Comparison of ENCODE assay signal across 25 cellular contexts in the genomic region with DNA sequence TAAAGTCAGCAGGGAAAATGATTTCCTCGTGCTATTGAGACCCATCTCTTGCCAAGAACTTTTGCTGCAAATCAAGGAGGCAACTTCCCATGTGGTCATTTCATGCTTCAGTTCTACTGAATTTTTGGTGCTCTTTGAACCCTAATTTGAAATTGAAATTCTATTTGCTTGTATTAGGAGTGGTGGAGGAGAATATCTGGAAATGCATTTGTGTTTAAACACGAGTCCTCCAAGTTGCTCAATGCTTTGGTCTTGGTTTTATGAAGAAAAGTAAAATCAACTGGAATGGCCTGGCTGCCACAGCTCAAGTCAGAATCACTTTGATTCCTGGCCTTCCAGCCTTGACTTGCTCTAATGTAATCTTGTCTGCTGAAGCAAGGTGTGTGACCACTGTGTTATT.
"Had no signal": no experiment of that assay in that cellular context is flagged by ENCODE, and none has a peak within 500 bp of the region (broad histone marks: within the 10 kb centered on the region; RNA-seq: fewer than 3 reads in every experiment).

No MANE protein-coding gene starts in this region.

- DNase-seq: cortex of kidney; effector memory CD8-positive, alpha-beta T cell; foreskin keratinocyte; glutamatergic neuron; heart right ventricle; hippocampal formation; left cardiac atrium; left lung; mesenchymal stem cell; naive thymus-derived CD4-positive, alpha-beta T cell; occipital lobe; ovary; right lobe of liver; stimulated activated CD4-positive, alpha-beta T cell treated with anti-CD3 and anti-CD28 coated beads, Interleukin-12 subunit alpha, Interleukin-12 subunit beta, amount 100 ng/mL, for 4 hours; stimulated activated CD4-positive, alpha-beta T cell treated with anti-CD3 and anti-CD28 coated beads, Interleukin-1b, Interleukin-23, amount 100 ng/mL, for 48 hours; stimulated activated CD4-positive, alpha-beta T cell treated with anti-CD3 and anti-CD28 coated beads, Interleukin-4, amount 100 ng/mL, for 1 hour; stimulated activated CD8-positive, alpha-beta memory T cell treated with anti-CD3 and anti-CD28 coated beads, Interleukin-4, amount 100 ng/mL, for 48 hours; stimulated activated naive CD4-positive, alpha-beta T cell; stimulated activated naive CD8-positive, alpha-beta T cell treated with anti-CD3 and anti-CD28 coated beads, Interleukin-15, amount 100 ng/mL, for 72 hours; transverse colon; upper lobe of right lung; uterus had no signal

- H3K27ac Mint-ChIP-seq: effector memory CD8-positive, alpha-beta T cell; mesothelial cell of epicardium; naive thymus-derived CD4-positive, alpha-beta T cell; stimulated activated naive CD8-positive, alpha-beta T cell treated with anti-CD3 and anti-CD28 coated beads, Interleukin-15, amount 100 ng/mL, for 72 hours had no signal

- H3K27ac ChIP-seq: foreskin keratinocyte, heart right ventricle, left lung, ovary, right lobe of liver, suprapubic skin, transverse colon, upper lobe of right lung, uterus had no signal

- ATAC-seq: effector memory CD8-positive, alpha-beta T cell; foreskin keratinocyte; heart right ventricle; left cardiac atrium; left lung; naive thymus-derived CD4-positive, alpha-beta T cell; right lobe of liver; stimulated activated naive CD8-positive, alpha-beta T cell treated with anti-CD3 and anti-CD28 coated beads, Interleukin-15, amount 100 ng/mL, for 72 hours; upper lobe of right lung had no signal

- H3K4me1 Mint-ChIP-seq: stimulated activated naive CD8-positive, alpha-beta T cell treated with anti-CD3 and anti-CD28 coated beads, Interleukin-15, amount 100 ng/mL, for 72 hours had no signal

- H3K4me3 Mint-ChIP-seq: effector memory CD8-positive, alpha-beta T cell; mesothelial cell of epicardium; naive thymus-derived CD4-positive, alpha-beta T cell; stimulated activated naive CD8-positive, alpha-beta T cell treated with anti-CD3 and anti-CD28 coated beads, Interleukin-15, amount 100 ng/mL, for 72 hours had no signal

- H3K27me3 Mint-ChIP-seq: effector memory CD8-positive, alpha-beta T cell; naive thymus-derived CD4-positive, alpha-beta T cell; stimulated activated naive CD8-positive, alpha-beta T cell treated with anti-CD3 and anti-CD28 coated beads, Interleukin-15, amount 100 ng/mL, for 72 hours had no signal

- H3K27me3 ChIP-seq: foreskin keratinocyte, heart right ventricle, left lung, ovary, right lobe of liver, suprapubic skin, transverse colon, upper lobe of right lung, uterus had no signal

- H3K4me2 ChIP-seq: smooth muscle cell had no signal

- H3K4me3 ChIP-seq: heart right ventricle, left lung, ovary, right lobe of liver, smooth muscle cell, suprapubic skin, transverse colon, upper lobe of right lung, uterus had no signal

- H3K4me1 ChIP-seq: foreskin keratinocyte, heart right ventricle, left lung, right lobe of liver, suprapubic skin, transverse colon, upper lobe of right lung, uterus had no signal

- H3K9me3 ChIP-seq: heart right ventricle, left lung, ovary, right lobe of liver, suprapubic skin, transverse colon, upper lobe of right lung, uterus had no signal

- H3K9me3 Mint-ChIP-seq: stimulated activated naive CD8-positive, alpha-beta T cell treated with anti-CD3 and anti-CD28 coated beads, Interleukin-15, amount 100 ng/mL, for 72 hours had no signal

- H3K36me3 Mint-ChIP-seq: mesothelial cell of epicardium; naive thymus-derived CD4-positive, alpha-beta T cell had no signal

- H3K36me3 ChIP-seq: heart right ventricle, left lung, ovary, right lobe of liver, suprapubic skin, transverse colon, upper lobe of right lung, uterus had no signal
